28 cellular contexts compared by ENCODE assay signal in genomic region chr7:641966-642365, GRCh38.
"Had no signal": no experiment of that assay in that cellular context is flagged by ENCODE, and none has a peak within 500 bp of the region (broad histone marks: within the 10 kb centered on the region; RNA-seq: fewer than 3 reads in every experiment).

No MANE protein-coding gene starts in this region.

- ATAC-seq: activated CD4-positive, CD25-positive, alpha-beta regulatory T cell treated with anti-CD3 and anti-CD28 coated beads, Interleukin-2, amount 50 U/mL, for 24 hours; activated CD8-positive, alpha-beta memory T cell treated with anti-CD3 and anti-CD28 coated beads, Interleukin-2, amount 10 ng/mL, durations not matched to agents 7 days and 5 days; activated CD8-positive, alpha-beta T cell treated with anti-CD3 and anti-CD28 coated beads, Interleukin-2, amount 10 ng/mL, durations not matched to agents 7 days and 5 days; effector memory CD8-positive, alpha-beta T cell; foreskin keratinocyte; T-helper 17 cell had no signal

- H3K36me3 ChIP-seq: brain microvascular endothelial cell, esophagus muscularis mucosa, gastrocnemius medialis, WERI-Rb-1 had no signal

- H3K4me3 ChIP-seq: esophagus muscularis mucosa had no signal

- H3K27me3 Mint-ChIP-seq: activated B cell treated with CpG ODN at 0.5 μM for 24 hours; activated CD4-positive, alpha-beta memory T cell treated with anti-CD3 and anti-CD28 coated beads for 36 hours; activated CD8-positive, alpha-beta memory T cell treated with anti-CD3 and anti-CD28 coated beads, Interleukin-2, amount 10 ng/mL, durations not matched to agents 7 days and 5 days; activated naive CD4-positive, alpha-beta T cell treated with anti-CD3 and anti-CD28 coated beads, Interleukin-2, amount 50 U/mL, for 24 hours; effector memory CD8-positive, alpha-beta T cell; T-helper 17 cell had no signal

- H3K27ac ChIP-seq: brain microvascular endothelial cell, esophagus muscularis mucosa, foreskin keratinocyte, gastrocnemius medialis, WERI-Rb-1 had no signal

- H3K9me3 ChIP-seq: gastrocnemius medialis had no signal

- H3K9me3 Mint-ChIP-seq: activated naive CD4-positive, alpha-beta T cell treated with anti-CD3 and anti-CD28 coated beads, Interleukin-2, amount 50 U/mL, for 24 hours; effector memory CD8-positive, alpha-beta T cell had no signal

- H3K27ac Mint-ChIP-seq: activated B cell treated with CpG ODN at 0.5 μM for 24 hours; activated CD4-positive, alpha-beta memory T cell treated with anti-CD3 and anti-CD28 coated beads for 36 hours; activated CD8-positive, alpha-beta memory T cell treated with anti-CD3 and anti-CD28 coated beads, Interleukin-2, amount 10 ng/mL, durations not matched to agents 7 days and 5 days; activated CD8-positive, alpha-beta T cell treated with anti-CD3 and anti-CD28 coated beads, Interleukin-2, amount 10 ng/mL, durations not matched to agents 7 days and 5 days; activated naive CD4-positive, alpha-beta T cell treated with anti-CD3 and anti-CD28 coated beads for 36 hours; activated naive CD4-positive, alpha-beta T cell treated with anti-CD3 and anti-CD28 coated beads, Interleukin-2, amount 50 U/mL, for 24 hours; activated T-helper 1 cell treated with anti-CD3 and anti-CD28 coated beads, Interleukin-12 subunit alpha, Interleukin-12 subunit beta, Interleukin-2, Interleukin-4 antibody, amounts not matched to agents 30 ng/mL and 10 ng/mL and 1 ng/mL, durations not matched to agents 14 hours and 24 hours and 36 hours; activated T-helper 2 cell treated with anti-CD3 and anti-CD28 coated beads, Interferon-gamma antibody, Interleukin-2, Interleukin-4, amounts not matched to agents 10 μg/mL and 5 μg/mL and 100 μg/mL, durations not matched to agents 14 hours and 24 hours and 36 hours; effector memory CD8-positive, alpha-beta T cell; T-helper 17 cell; T-helper 2 cell treated with Interferon-gamma antibody and Interleukin-4, amounts not matched to agents 5 μg/mL and 100 μg/mL, for 36 hours had no signal

- H3K27me3 ChIP-seq: brain microvascular endothelial cell, esophagus muscularis mucosa, foreskin keratinocyte, gastrocnemius medialis had no signal

- DNase-seq: activated B cell treated with CpG ODN at 0.5 μM for 24 hours; activated CD4-positive, alpha-beta memory T cell treated with anti-CD3 and anti-CD28 coated beads for 36 hours; activated CD4-positive, alpha-beta T cell treated with anti-CD3 and anti-CD28 coated beads for 48 hours; activated CD8-positive, alpha-beta memory T cell treated with anti-CD3 and anti-CD28 coated beads, Interleukin-2, amount 10 ng/mL, durations not matched to agents 7 days and 5 days; activated CD8-positive, alpha-beta memory T cell treated with anti-CD3 and anti-CD28 coated beads, Interleukin-2, amount 50 U/mL, for 4 hours; activated CD8-positive, alpha-beta T cell treated with anti-CD3 and anti-CD28 coated beads, Interleukin-2, amount 10 ng/mL, durations not matched to agents 7 days and 5 days; activated naive CD4-positive, alpha-beta T cell treated with anti-CD3 and anti-CD28 coated beads for 36 hours; activated T-cell treated with anti-CD3 and anti-CD28 coated beads, Interleukin-2, amount 50 U/mL, for 1 hour; activated T-cell treated with anti-CD3 and anti-CD28 coated beads, Interleukin-2, amount 50 U/mL, for 48 hours; amniotic stem cell; brain microvascular endothelial cell; caudate nucleus; cortex of kidney; effector CD4-positive, alpha-beta T cell; effector memory CD8-positive, alpha-beta T cell; erythroblast; foreskin keratinocyte; gastrocnemius medialis; T-helper 1 cell; T-helper 17 cell; T1000; WERI-Rb-1 had no signal

- H3K4me3 Mint-ChIP-seq: activated B cell treated with CpG ODN at 0.5 μM for 24 hours; activated CD4-positive, alpha-beta memory T cell treated with anti-CD3 and anti-CD28 coated beads for 36 hours; activated CD8-positive, alpha-beta memory T cell treated with anti-CD3 and anti-CD28 coated beads, Interleukin-2, amount 10 ng/mL, durations not matched to agents 7 days and 5 days; activated CD8-positive, alpha-beta T cell treated with anti-CD3 and anti-CD28 coated beads, Interleukin-2, amount 10 ng/mL, durations not matched to agents 7 days and 5 days; activated naive CD4-positive, alpha-beta T cell treated with anti-CD3 and anti-CD28 coated beads for 36 hours; activated naive CD4-positive, alpha-beta T cell treated with anti-CD3 and anti-CD28 coated beads, Interleukin-2, amount 50 U/mL, for 24 hours; activated T-helper 1 cell treated with anti-CD3 and anti-CD28 coated beads, Interleukin-12 subunit alpha, Interleukin-12 subunit beta, Interleukin-2, Interleukin-4 antibody, amounts not matched to agents 30 ng/mL and 10 ng/mL and 1 ng/mL, durations not matched to agents 14 hours and 24 hours and 36 hours; effector memory CD8-positive, alpha-beta T cell; T-helper 17 cell; T-helper 2 cell treated with Interferon-gamma antibody and Interleukin-4, amounts not matched to agents 5 μg/mL and 100 μg/mL, for 36 hours had no signal

- H3K4me1 ChIP-seq: foreskin keratinocyte, gastrocnemius medialis had no signal
